Comparison of ENCODE assay signal across 8 cellular contexts in genomic region chr15:74245342-74245931, GRCh38. TPM values are rescaled to one million over a fixed set of nuclear protein-coding genes. Genes with fewer than 3 reads are reported as not detected.
DNase-seq lines count a peak whose midpoint lies in the region; ATAC-seq lines count a peak whose summit lies in the region.

No MANE protein-coding gene starts in this region.

- no peak overlapping the region for H2AK5ac ChIP-seq in mesendoderm (ENCODE audit: low read length)

- no peak overlapping the region for H3K18ac ChIP-seq in mesendoderm (ENCODE audit: low read length)

- no peak overlapping the region for H2BK120ac ChIP-seq in mesendoderm (ENCODE audit: low read depth, low read length)

- no peak overlapping the region for H2BK5ac ChIP-seq in mesendoderm (ENCODE audit: low read length)

- CTCF ChIA-PET in activated CD8-positive, alpha-beta memory T cell treated with anti-CD3 and anti-CD28 coated beads, Interleukin-2, amount 10 ng/mL, durations not matched to agents 7 days and 5 days (lab: Charles Lee), result interaction anchor here (1.4 kb wide), 2 partner anchors 15 to 77 kb away, joined by 3 read pairs; no protein-coding TSS in a partner anchor

- H3K4me1 ChIP-seq in mesendoderm (ENCODE audit: control insufficient read depth, low read depth, low read length), result peaks cover 25% of the 10 kb centered on the region

- H3K4me3 Mint-ChIP-seq in activated CD8-positive, alpha-beta memory T cell treated with anti-CD3 and anti-CD28 coated beads, Interleukin-2, amount 10 ng/mL, durations not matched to agents 7 days and 5 days, result no peak overlapping the region

- H3K27me3 ChIP-seq in mesendoderm (ENCODE audit: insufficient read depth, low read length, poor library complexity), result no peaks in the 10 kb centered on the region

- no peak overlapping the region for H3K27ac ChIP-seq in mesendoderm (ENCODE audit: low read depth, low read length)

- H3K4me2 ChIP-seq in mesendoderm (ENCODE audit: low read length), result no peak overlapping the region

- H4K5ac ChIP-seq in mesendoderm (ENCODE audit: low read length), result no peak overlapping the region

- H3K9me3 Mint-ChIP-seq in activated CD8-positive, alpha-beta memory T cell treated with anti-CD3 and anti-CD28 coated beads, Interleukin-2, amount 10 ng/mL, durations not matched to agents 7 days and 5 days (ENCODE audit: low read depth), result no peaks in the 10 kb centered on the region

- no peak overlapping the region for H3K9ac ChIP-seq in mesendoderm (ENCODE audit: low read length)

- H3K23ac ChIP-seq in mesendoderm (ENCODE audit: low read length), result no peak overlapping the region

- no peak overlapping the region for H4K8ac ChIP-seq in mesendoderm (ENCODE audit: low read depth, low read length)

- no peak overlapping the region for H3K56ac ChIP-seq in mesendoderm (ENCODE audit: low read length)

- H3K4me3 ChIP-seq in mesendoderm (ENCODE audit: low read length), result no peak overlapping the region

- peaks cover 36% of the 10 kb centered on the region for H3K27me3 Mint-ChIP-seq in activated CD8-positive, alpha-beta memory T cell treated with anti-CD3 and anti-CD28 coated beads, Interleukin-2, amount 10 ng/mL, durations not matched to agents 7 days and 5 days

- H3K36me3 ChIP-seq in mesendoderm (ENCODE audit: control insufficient read depth, insufficient read depth, low read length), result no peaks in the 10 kb centered on the region

- no peaks in the 10 kb centered on the region for H3K36me3 Mint-ChIP-seq in activated CD8-positive, alpha-beta memory T cell treated with anti-CD3 and anti-CD28 coated beads, Interleukin-2, amount 10 ng/mL, durations not matched to agents 7 days and 5 days

- WGBS in mesendoderm (ENCODE audit: extremely low coverage, insufficient coverage, low lambda C conversion rate), result no CpG with 5 or more reads among the region's 36 CpGs

- ATAC-seq in activated CD8-positive, alpha-beta memory T cell treated with anti-CD3 and anti-CD28 coated beads, Interleukin-2, amount 10 ng/mL, durations not matched to agents 7 days and 5 days, result peak; percentile 30
- ATAC-seq in GM21515 (IDR thresholded peaks at IDR 0.05; ENCODE audit: unreplicated experiment) (no peak), HG03432 (IDR thresholded peaks at IDR 0.05; ENCODE audit: unreplicated experiment) (no peak), GM21390 (IDR thresholded peaks at IDR 0.05; ENCODE audit: unreplicated experiment) (no peak)

- H3K27ac Mint-ChIP-seq in activated CD8-positive, alpha-beta memory T cell treated with anti-CD3 and anti-CD28 coated beads, Interleukin-2, amount 10 ng/mL, durations not matched to agents 7 days and 5 days, result no peak overlapping the region

- no peaks in the 10 kb centered on the region for H3K79me2 ChIP-seq in mesendoderm (ENCODE audit: control insufficient read depth, insufficient read depth, low read length)

- DNase-seq in DMS79 (lab: John Stamatoyannopoulos, UW), result peak; percentile 81
- DNase-seq in NCI-H1694 (lab: John Stamatoyannopoulos, UW), result peak; percentile 85
- no peak for DNase-seq in activated CD8-positive, alpha-beta memory T cell treated with anti-CD3 and anti-CD28 coated beads, Interleukin-2, amount 10 ng/mL, durations not matched to agents 7 days and 5 days
- DNase-seq in mesendoderm, result peak; percentile 86
- no peak for DNase-seq in A172 (ENCODE audit: low spot score)

- no peaks in the 10 kb centered on the region for H3K4me1 Mint-ChIP-seq in activated CD8-positive, alpha-beta memory T cell treated with anti-CD3 and anti-CD28 coated beads, Interleukin-2, amount 10 ng/mL, durations not matched to agents 7 days and 5 days

- H3K4ac ChIP-seq in mesendoderm (ENCODE audit: low read depth, low read length), result no peak overlapping the region

- no peak overlapping the region for H2BK15ac ChIP-seq in mesendoderm (replicated peaks; ENCODE audit: low read depth)

- no peaks in the 10 kb centered on the region for H3K79me1 ChIP-seq in mesendoderm (ENCODE audit: low read length)

RNA-seq across cellular contexts. Expression of gene CCDC33, which starts 9.3 kb away (rescaled TPM):
- not detected for total RNA-seq in activated CD8-positive, alpha-beta memory T cell treated with anti-CD3 and anti-CD28 coated beads, Interleukin-2, amount 10 ng/mL, durations not matched to agents 7 days and 5 days
- polyA plus RNA-seq in mesendoderm (2013, experiment 1 of 2), result 1.7 TPM
- polyA plus RNA-seq in mesendoderm (2013, experiment 2 of 2), result 1.6 TPM
- total RNA-seq in A172 (2014; rRNA removed; shearing (Covaris generic)), result 0.24 TPM in 1 of 2 replicates, not detected in the other

RNA-seq across cellular contexts. Expression of gene STRA6, which starts 42.9 kb away (rescaled TPM):
- total RNA-seq in activated CD8-positive, alpha-beta memory T cell treated with anti-CD3 and anti-CD28 coated beads, Interleukin-2, amount 10 ng/mL, durations not matched to agents 7 days and 5 days, result 1 to 10 TPM in 1 of 2 experiments, not detected in 1; 1.3 TPM
- 4.4 TPM for polyA plus RNA-seq in mesendoderm (2013, experiment 1 of 2)
- 4.5 TPM for polyA plus RNA-seq in mesendoderm (2013, experiment 2 of 2)
- 2.0 and 3.0 TPM in 2 replicates for total RNA-seq in A172 (2014; rRNA removed; shearing (Covaris generic))

Comparison
In these comparisons a context has a peak if more than half of its experiments do, and no peak if none do; other contexts are left out.
1. DNase-seq: peak in DMS79 (single experiment), NCI-H1694 (single experiment) and mesendoderm (single experiment); none in activated CD8-positive, alpha-beta memory T cell treated with anti-CD3 and anti-CD28 coated beads, Interleukin-2, amount 10 ng/mL, durations not matched to agents 7 days and 5 days (single experiment) and A172 (single experiment).